In the genomic region with DNA sequence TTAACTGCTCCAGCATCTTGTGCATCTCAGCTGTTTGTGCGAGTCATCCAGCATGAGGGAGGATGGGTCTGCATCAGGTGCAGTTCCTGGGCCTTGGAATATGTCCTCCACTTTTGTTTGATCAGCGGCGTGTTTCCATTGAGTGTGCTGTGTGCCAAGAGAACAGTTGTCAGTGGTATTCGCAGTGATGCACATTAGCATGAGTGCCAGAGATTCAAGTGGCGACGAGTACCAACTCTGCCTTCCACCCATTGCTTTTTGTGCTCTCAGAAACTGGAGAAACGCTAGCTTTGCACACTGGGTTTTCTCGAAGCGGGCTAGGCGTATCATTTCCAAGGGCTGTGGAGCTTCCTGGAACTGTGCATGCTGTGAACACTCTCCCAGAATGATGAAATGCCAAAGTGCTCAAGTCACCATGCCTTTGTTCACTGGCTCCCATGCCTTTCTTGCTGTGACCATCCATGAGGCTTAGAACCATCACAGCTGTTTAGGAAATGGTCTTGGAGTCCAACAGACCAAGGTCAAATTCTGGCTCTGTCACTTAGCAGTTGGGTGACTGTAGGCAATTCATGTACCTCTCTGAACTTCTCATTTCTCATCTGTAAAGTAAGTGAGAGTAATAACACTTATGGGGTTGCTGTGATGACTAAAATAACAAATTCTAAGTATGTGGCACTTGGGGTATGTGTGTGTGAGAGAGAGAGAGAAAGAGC, we compare ENCODE assay signal across 9 cellular contexts. TPM values are rescaled to one million over a fixed set of nuclear protein-coding genes. Genes with fewer than 3 reads are reported as not detected.
DNase-seq lines count a peak whose midpoint lies in the region; ATAC-seq and TF ChIP-seq lines count a peak whose summit lies in the region.
"Had no signal": no experiment of that assay in that cellular context is flagged by ENCODE, and none has a peak within 500 bp of the region (broad histone marks: within the 10 kb centered on the region; RNA-seq: fewer than 3 reads in every experiment).

No MANE protein-coding gene starts in this region.

- no peak for TF ChIP-seq CTCF in VCaP (conservative IDR thresholded peaks at IDR 0.05)

- DNase-seq in myocyte (ENCODE audit: low read depth), result peak; percentile 97
- DNase-seq in T-helper 2 cell treated with Interferon-gamma antibody and Interleukin-4, amounts not matched to agents 5 μg/mL and 100 μg/mL, for 36 hours (ENCODE audit: low spot score), result no peak
- no peak for DNase-seq in inferior parietal cortex (ENCODE audit: extremely low spot score)
- no peak for DNase-seq in NCI-H526 treated with DMSO at 0.1 percent for 48 hours (lab: John Stamatoyannopoulos, UW)

- H3K9me3 Mint-ChIP-seq in T-helper 2 cell treated with Interferon-gamma antibody and Interleukin-4, amounts not matched to agents 5 μg/mL and 100 μg/mL, for 36 hours, result no peaks in the 10 kb centered on the region

- no peak overlapping the region for H3K4me3 Mint-ChIP-seq in T-helper 2 cell treated with Interferon-gamma antibody and Interleukin-4, amounts not matched to agents 5 μg/mL and 100 μg/mL, for 36 hours

- no peaks in the 10 kb centered on the region for H3K27me3 Mint-ChIP-seq in T-helper 2 cell treated with Interferon-gamma antibody and Interleukin-4, amounts not matched to agents 5 μg/mL and 100 μg/mL, for 36 hours (ENCODE audit: low read depth)

- ATAC-seq in GM18498 (IDR thresholded peaks at IDR 0.05; ENCODE audit: unreplicated experiment) (peak; percentile 71), HG02588 (IDR thresholded peaks at IDR 0.05; ENCODE audit: unreplicated experiment) (peak; percentile 61), HG03342 (IDR thresholded peaks at IDR 0.05; ENCODE audit: unreplicated experiment) (no peak)

- peaks cover 5% of the 10 kb centered on the region for H3K4me1 Mint-ChIP-seq in T-helper 2 cell treated with Interferon-gamma antibody and Interleukin-4, amounts not matched to agents 5 μg/mL and 100 μg/mL, for 36 hours (ENCODE audit: low read depth)

- H3K27ac Mint-ChIP-seq in T-helper 2 cell treated with Interferon-gamma antibody and Interleukin-4, amounts not matched to agents 5 μg/mL and 100 μg/mL, for 36 hours, result no peak overlapping the region

- peaks cover 5% of the 10 kb centered on the region for H3K36me3 Mint-ChIP-seq in T-helper 2 cell treated with Interferon-gamma antibody and Interleukin-4, amounts not matched to agents 5 μg/mL and 100 μg/mL, for 36 hours (ENCODE audit: low read depth)

- peak overlapping the region; percentile 66 for H3K27ac ChIP-seq in VCaP
- H3K27ac ChIP-seq: HL-60 had no signal

RNA-seq across cellular contexts. Expression of a gene that starts 18.4 kb away (rescaled TPM):
- 9.9 and 11.8 TPM in 2 replicates for total RNA-seq in myocyte
- 8.7 TPM for polyA plus RNA-seq in myocyte (2012)
